In genomic region chr5:108670591-108671335, GRCh38 we compare ENCODE assay signal across 19 cellular contexts.
DNase-seq lines count a peak whose midpoint lies in the region; ATAC-seq and TF ChIP-seq lines count a peak whose summit lies in the region.
"Had no signal": no experiment of that assay in that cellular context is flagged by ENCODE, and none has a peak within 500 bp of the region (broad histone marks: within the 10 kb centered on the region; RNA-seq: fewer than 3 reads in every experiment).

No MANE protein-coding gene starts in this region.

- no peak overlapping the region for H3K4me3 Mint-ChIP-seq in stimulated activated memory B cell treated with anti-CD40 and anti-IgM and Interleukin-4, amounts not matched to agents 10 μg/mL and 1 μg/mL and 100 μg/mL, for 72 hours
- H3K4me3 Mint-ChIP-seq in mesothelial cell of epicardium, result no peak overlapping the region
- H3K4me3 Mint-ChIP-seq: activated CD4-positive, alpha-beta T cell treated with anti-CD3 and anti-CD28 coated beads, Interleukin-2, amount 10 ng/mL, durations not matched to agents 7 days and 5 days; CD8-positive, alpha-beta T cell had no signal

- TF ChIP-seq POLR2A in uterus (IDR thresholded peaks at IDR 0.05), result no peak

- H2AFZ ChIP-seq in Loucy (ENCODE audit: low read length), result 0 out of 2 replicates have a peak overlapping the region, but pooled peaks have one; percentile 26

- H3K4me3 ChIP-seq in Loucy (ENCODE audit: low read length, poor library complexity, severe bottlenecking), result no peak overlapping the region
- no peak overlapping the region for H3K4me3 ChIP-seq in dorsolateral prefrontal cortex
- H3K4me3 ChIP-seq in mesodermal cell (ENCODE audit: extremely low read depth, insufficient read depth, low read length, poor library complexity, severe bottlenecking), result no peak overlapping the region
- no peak overlapping the region for H3K4me3 ChIP-seq in uterus
- H3K4me3 ChIP-seq: skin epidermis had no signal

- peak overlapping the region in 14 of 59 donors; percentile 6 to 51 (median 29) for H3K27ac ChIP-seq in dorsolateral prefrontal cortex
- peak overlapping the region; percentile 64 for H3K27ac ChIP-seq in mesodermal cell (ENCODE audit: low read depth, low read length, severe bottlenecking)
- no peak overlapping the region for H3K27ac ChIP-seq in uterus
- H3K27ac ChIP-seq: skin epidermis had no signal

- H3K4me1 Mint-ChIP-seq in stimulated activated memory B cell treated with anti-CD40 and anti-IgM and Interleukin-4, amounts not matched to agents 10 μg/mL and 1 μg/mL and 100 μg/mL, for 72 hours, result no peaks in the 10 kb centered on the region
- peaks cover 13% of the 10 kb centered on the region for H3K4me1 Mint-ChIP-seq in mesothelial cell of epicardium
- H3K4me1 Mint-ChIP-seq: activated CD4-positive, alpha-beta T cell treated with anti-CD3 and anti-CD28 coated beads, Interleukin-2, amount 10 ng/mL, durations not matched to agents 7 days and 5 days had no signal

- no peaks in the 10 kb centered on the region for H3K79me2 ChIP-seq in Loucy (ENCODE audit: insufficient read depth, low read length)

- DNase-seq in dorsolateral prefrontal cortex, result peak in 6 of 10 donors; percentile 22 to 58 (median 54)
- DNase-seq in mesothelial cell of epicardium (ENCODE audit: low spot score in 2 of 2, unreplicated experiment in 2 of 2), result no peak
- no peak for DNase-seq in uterus
- DNase-seq: activated CD4-positive, alpha-beta T cell treated with anti-CD3 and anti-CD28 coated beads, Interleukin-2, amount 10 ng/mL, durations not matched to agents 7 days and 5 days; activated gamma-delta T cell treated with Interleukin-2 at 50 U/mL for 16 hours; CD8-positive, alpha-beta T cell; central memory CD4-positive, alpha-beta T cell; DMS79 treated with DMSO at 0.1 percent for 48 hours; erythroblast; Karpas-422; NCI-H1105 treated with DMSO at 0.1 percent for 48 hours; NCI-H510A treated with DMSO at 0.1 percent for 48 hours had no signal

- no peak overlapping the region for H3K9ac ChIP-seq in Loucy (ENCODE audit: low read depth, low read length, poor library complexity, severe bottlenecking)

- no peak overlapping the region for H3K4me2 ChIP-seq in Loucy (ENCODE audit: low read depth, low read length, poor library complexity, severe bottlenecking)

- WGBS in mesodermal cell (ENCODE audit: insufficient coverage in 2 of 2), 2 experiments, result 68 to 78% methylated on average over 7 of the region's 7 CpGs

- TF ChIP-seq CTCF in Loucy (conservative IDR thresholded peaks at IDR 0.05; ENCODE audit: low read length), result no peak
- no peak for TF ChIP-seq CTCF in dorsolateral prefrontal cortex (IDR thresholded peaks at IDR 0.05 in 54 of 56, conservative IDR thresholded peaks at IDR 0.05 in 2 of 56; ENCODE audit: low read depth in 1 of 56, partially characterized antibody in 56 of 56)
- TF ChIP-seq CTCF in mesothelial cell of epicardium (IDR thresholded peaks at IDR 0.05; ENCODE audit: unreplicated experiment), result no peak
- no peak for TF ChIP-seq CTCF in uterus (IDR thresholded peaks at IDR 0.05)

- no peaks in the 10 kb centered on the region for H3K36me3 ChIP-seq in Loucy (ENCODE audit: insufficient read depth, low read length)
- no peaks in the 10 kb centered on the region for H3K36me3 ChIP-seq in mesodermal cell (ENCODE audit: control insufficient read depth, insufficient read depth, low read length)
- H3K36me3 ChIP-seq in uterus, result no peaks in the 10 kb centered on the region

- peak; percentile 27 for ATAC-seq in stimulated activated memory B cell treated with anti-CD40 and anti-IgM and Interleukin-4, amounts not matched to agents 10 μg/mL and 1 μg/mL and 100 μg/mL, for 72 hours
- ATAC-seq in GM19023 (IDR thresholded peaks at IDR 0.05; ENCODE audit: unreplicated experiment) (no peak), HG03521 (IDR thresholded peaks at IDR 0.05; ENCODE audit: unreplicated experiment) (no peak)
- ATAC-seq: CD8-positive, alpha-beta T cell; left lobe of liver had no signal

- intact Hi-C loops in dorsolateral prefrontal cortex (cut with DNase I), result loop anchor here in 1 of 2 donors (10.0 kb wide), 1 partner anchor 794 kb away; no protein-coding TSS in a partner anchor
- intact Hi-C loops in uterus (cut with DNase I; ENCODE audit: low total_unique reads), result no loop called here

- H3K36me3 Mint-ChIP-seq in stimulated activated memory B cell treated with anti-CD40 and anti-IgM and Interleukin-4, amounts not matched to agents 10 μg/mL and 1 μg/mL and 100 μg/mL, for 72 hours, result no peaks in the 10 kb centered on the region
- no peaks in the 10 kb centered on the region for H3K36me3 Mint-ChIP-seq in mesothelial cell of epicardium
- H3K36me3 Mint-ChIP-seq: CD8-positive, alpha-beta T cell had no signal

- H3K9me2 ChIP-seq in Loucy (replicated peaks; ENCODE audit: low read depth, low read length), result no peaks in the 10 kb centered on the region

- H3K9me3 ChIP-seq in Loucy (ENCODE audit: insufficient read depth, low read depth, low read length) (no peaks in the 10 kb centered on the region), mesodermal cell (ENCODE audit: control insufficient read depth, low read length) (no peaks in the 10 kb centered on the region), uterus (no peaks in the 10 kb centered on the region)

- H3K27ac Mint-ChIP-seq in stimulated activated memory B cell treated with anti-CD40 and anti-IgM and Interleukin-4, amounts not matched to agents 10 μg/mL and 1 μg/mL and 100 μg/mL, for 72 hours, result no peak overlapping the region
- no peak overlapping the region for H3K27ac Mint-ChIP-seq in mesothelial cell of epicardium
- H3K27ac Mint-ChIP-seq: activated CD4-positive, alpha-beta T cell treated with anti-CD3 and anti-CD28 coated beads, Interleukin-2, amount 10 ng/mL, durations not matched to agents 7 days and 5 days; CD8-positive, alpha-beta T cell had no signal

- no peaks in the 10 kb centered on the region for H3K9me3 Mint-ChIP-seq in stimulated activated memory B cell treated with anti-CD40 and anti-IgM and Interleukin-4, amounts not matched to agents 10 μg/mL and 1 μg/mL and 100 μg/mL, for 72 hours
- H3K9me3 Mint-ChIP-seq in mesothelial cell of epicardium, result peaks cover 10% of the 10 kb centered on the region
- H3K9me3 Mint-ChIP-seq: activated CD4-positive, alpha-beta T cell treated with anti-CD3 and anti-CD28 coated beads, Interleukin-2, amount 10 ng/mL, durations not matched to agents 7 days and 5 days; CD8-positive, alpha-beta T cell had no signal

- H3K4me1 ChIP-seq in Loucy (ENCODE audit: insufficient read depth, low read length, poor library complexity, severe bottlenecking) (no peaks in the 10 kb centered on the region), mesodermal cell (ENCODE audit: control insufficient read depth, insufficient read depth, low read length, poor library complexity, severe bottlenecking) (no peaks in the 10 kb centered on the region), uterus (no peaks in the 10 kb centered on the region)

- H3K27me3 Mint-ChIP-seq in stimulated activated memory B cell treated with anti-CD40 and anti-IgM and Interleukin-4, amounts not matched to agents 10 μg/mL and 1 μg/mL and 100 μg/mL, for 72 hours, result peaks cover 25% of the 10 kb centered on the region
- H3K27me3 Mint-ChIP-seq in mesothelial cell of epicardium (ENCODE audit: low read depth), result peaks cover 16% of the 10 kb centered on the region

- H3F3A ChIP-seq in Loucy (ENCODE audit: low read depth), result no peaks in the 10 kb centered on the region

- H3K27me3 ChIP-seq in Loucy (ENCODE audit: insufficient read depth, low read length, poor library complexity, severe bottlenecking) (no peaks in the 10 kb centered on the region), dorsolateral prefrontal cortex (no peaks in the 10 kb centered on the region), uterus (no peaks in the 10 kb centered on the region)

- H4K20me1 ChIP-seq in Loucy (ENCODE audit: insufficient read depth, low read length, poor library complexity, severe bottlenecking), result no peaks in the 10 kb centered on the region

Comparison
In these comparisons a context has a peak if more than half of its experiments do, and no peak if none do; other contexts are left out.
1. DNase-seq: peak in dorsolateral prefrontal cortex (6 of 10); none in mesothelial cell of epicardium (0 of 2) and uterus (0 of 2).